Comparison of ENCODE assay signal across 13 cellular contexts in genomic region chr11:117997436-117998200, GRCh38. TPM values are rescaled to one million over a fixed set of nuclear protein-coding genes. Genes with fewer than 3 reads are reported as not detected.
A peak's percentile ranks its signal among the peaks of the same experiment; 100 is the strongest.
DNase-seq lines count a peak whose midpoint lies in the region; ATAC-seq and TF ChIP-seq lines count a peak whose summit lies in the region.
"Had no signal": no experiment of that assay in that cellular context is flagged by ENCODE, and none has a peak within 500 bp of the region (broad histone marks: within the 10 kb centered on the region; RNA-seq: fewer than 3 reads in every experiment).

No MANE protein-coding gene starts in this region.

- H3K4me1 Mint-ChIP-seq in type B pancreatic cell (ENCODE audit: unreplicated experiment) (peaks cover 4% of the 10 kb centered on the region), chondrocyte (ENCODE audit: low read depth) (no peaks in the 10 kb centered on the region)

- H3K9me3 Mint-ChIP-seq in type B pancreatic cell (no peaks in the 10 kb centered on the region), chondrocyte (ENCODE audit: low read depth) (no peaks in the 10 kb centered on the region)

- H3K4me3 ChIP-seq in RWPE2 (ENCODE audit: severe bottlenecking) (no peak overlapping the region), fibroblast of mammary gland (ENCODE audit: control insufficient read depth, low read depth, low read length) (no peak overlapping the region), ascending aorta (no peak overlapping the region)
- H3K4me3 ChIP-seq: PC-9 had no signal

- H3K36me3 ChIP-seq in RWPE2 (ENCODE audit: low read depth), result no peaks in the 10 kb centered on the region
- H3K36me3 ChIP-seq in ascending aorta, result no peaks in the 10 kb centered on the region

- H3K27ac Mint-ChIP-seq in type B pancreatic cell, result no peak overlapping the region
- H3K27ac Mint-ChIP-seq in chondrocyte (ENCODE audit: unreplicated experiment), result no peak overlapping the region
- H3K27ac Mint-ChIP-seq: brain had no signal

- DNase-seq in RWPE2 (ENCODE audit: low spot score) (peak; percentile 7), fibroblast of mammary gland (ENCODE audit: low read depth) (peak; percentile 8), ascending aorta (ENCODE audit: low spot score in 2 of 2) (no peak), glomerular visceral epithelial cell (ENCODE audit: extremely low spot score) (no peak), type B pancreatic cell (ENCODE audit: extremely low spot score, unreplicated experiment) (no peak), chondrocyte (ENCODE audit: low spot score) (no peak)
- DNase-seq: NCI-H146, PC-9 had no signal

- intact Hi-C loops in ascending aorta (cut with DNase I), result no loop called here

- no peak overlapping the region for H3K27ac ChIP-seq in RWPE2 (ENCODE audit: poor library complexity, severe bottlenecking)
- no peak overlapping the region for H3K27ac ChIP-seq in ascending aorta
- H3K27ac ChIP-seq: HL-60, PC-9 had no signal

- no peaks in the 10 kb centered on the region for H3K4me1 ChIP-seq in RWPE2 (ENCODE audit: insufficient read depth, poor library complexity, severe bottlenecking)
- no peaks in the 10 kb centered on the region for H3K4me1 ChIP-seq in ascending aorta

- H3K4me3 Mint-ChIP-seq in type B pancreatic cell, result no peak overlapping the region
- H3K4me3 Mint-ChIP-seq in chondrocyte (ENCODE audit: unreplicated experiment), result no peak overlapping the region
- H3K4me3 Mint-ChIP-seq: brain had no signal

- H3K27me3 ChIP-seq in RWPE2 (ENCODE audit: insufficient read depth, poor library complexity, severe bottlenecking) (no peaks in the 10 kb centered on the region), ascending aorta (no peaks in the 10 kb centered on the region)

- TF ChIP-seq CTCF in RWPE2 (IDR thresholded peaks at IDR 0.05; ENCODE audit: poor library complexity, severe bottlenecking), result no peak
- TF ChIP-seq CTCF in fibroblast of mammary gland (conservative IDR thresholded peaks at IDR 0.05; ENCODE audit: control insufficient read depth, insufficient read depth, low read depth, low read length), result no peak
- TF ChIP-seq CTCF in ascending aorta (IDR thresholded peaks at IDR 0.05), result no peak
- no peak for TF ChIP-seq CTCF in type B pancreatic cell (conservative IDR thresholded peaks at IDR 0.05)
- no peak for TF ChIP-seq CTCF in chondrocyte (IDR thresholded peaks at IDR 0.05)

- H3K9me3 ChIP-seq in RWPE2 (ENCODE audit: severe bottlenecking), result no peaks in the 10 kb centered on the region
- H3K9me3 ChIP-seq in ascending aorta, result no peaks in the 10 kb centered on the region

- H3K36me3 Mint-ChIP-seq in type B pancreatic cell (no peaks in the 10 kb centered on the region), chondrocyte (ENCODE audit: low read depth) (no peaks in the 10 kb centered on the region)

- H3K27me3 Mint-ChIP-seq in type B pancreatic cell (peaks cover 2% of the 10 kb centered on the region), chondrocyte (ENCODE audit: low read depth) (peaks cover 2% of the 10 kb centered on the region)
- H3K27me3 Mint-ChIP-seq: brain had no signal

- ATAC-seq in GM18861 (IDR thresholded peaks at IDR 0.05; ENCODE audit: unreplicated experiment) (peak; percentile 11), GM21717 (IDR thresholded peaks at IDR 0.05; ENCODE audit: unreplicated experiment) (peak; percentile 14), RWPE2 (ENCODE audit: low read depth) (no peak)
- ATAC-seq: left lobe of liver had no signal

RNA-seq across cellular contexts. Expression of gene IL10RA, which starts 11.4 kb away (rescaled TPM):
- 38.6 TPM for total RNA-seq in ascending aorta
- total RNA-seq in type B pancreatic cell (ENCODE audit: low replicate concordance), result 0.48 and 0.62 TPM in 2 replicates
- total RNA-seq in chondrocyte, result 0.12 to 0.77 TPM in 2 of 3 replicates, not detected in the other
- total RNA-seq: PC-9 had no signal

Comparison
In these comparisons a context has a peak if more than half of its experiments do, and no peak if none do; other contexts are left out.
1. DNase-seq: peak in RWPE2 (single experiment) and fibroblast of mammary gland (single experiment); none in ascending aorta (0 of 2), glomerular visceral epithelial cell (single experiment), type B pancreatic cell (single experiment) and chondrocyte (single experiment).
2. RNA of gene IL10RA, which starts 11.4 kb away (total RNA-seq): 38.6 TPM in ascending aorta (single experiment); 0.48 to 0.62 TPM in type B pancreatic cell and 0.12 to 0.77 TPM in chondrocyte; every median in the first group is over 10 times any median in the second.